In the genomic region with DNA sequence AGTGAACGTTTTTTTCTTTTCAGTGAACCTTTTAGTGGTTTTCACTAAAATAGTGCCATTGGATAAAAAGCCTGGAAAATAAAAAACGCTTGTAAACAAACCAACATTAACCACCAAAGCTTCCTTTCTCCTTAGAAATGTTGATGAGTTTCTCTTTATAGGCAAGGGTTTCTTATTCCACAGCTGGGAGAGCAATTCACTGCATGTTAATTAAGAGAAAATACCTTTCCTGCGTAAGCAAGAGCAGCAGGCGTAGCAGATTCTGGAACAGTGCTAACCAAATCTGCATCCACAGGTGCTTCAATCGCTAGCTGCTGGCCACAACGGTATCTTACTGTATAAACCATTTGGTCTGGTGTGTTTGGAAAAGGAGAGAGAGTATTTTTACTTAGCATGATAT, we compare ENCODE assay signal across 1 cellular context.
TF ChIP-seq lines count a peak whose summit lies in the region.

No MANE protein-coding gene starts in this region.

TF ChIP-seq in WTC11, 78 proteins besides CTCF, POLR2A, EP300 and RAD21 (continued from another document):
- TF ChIP-seq, protein P1, sequence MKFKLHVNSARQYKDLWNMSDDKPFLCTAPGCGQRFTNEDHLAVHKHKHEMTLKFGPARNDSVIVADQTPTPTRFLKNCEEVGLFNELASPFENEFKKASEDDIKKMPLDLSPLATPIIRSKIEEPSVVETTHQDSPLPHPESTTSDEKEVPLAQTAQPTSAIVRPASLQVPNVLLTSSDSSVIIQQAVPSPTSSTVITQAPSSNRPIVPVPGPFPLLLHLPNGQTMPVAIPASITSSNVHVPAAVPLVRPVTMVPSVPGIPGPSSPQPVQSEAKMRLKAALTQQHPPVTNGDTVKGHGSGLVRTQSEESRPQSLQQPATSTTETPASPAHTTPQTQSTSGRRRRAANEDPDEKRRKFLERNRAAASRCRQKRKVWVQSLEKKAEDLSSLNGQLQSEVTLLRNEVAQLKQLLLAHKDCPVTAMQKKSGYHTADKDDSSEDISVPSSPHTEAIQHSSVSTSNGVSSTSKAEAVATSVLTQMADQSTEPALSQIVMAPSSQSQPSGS (CRISPR knock-in tag; IDR thresholded peaks at IDR 0.05; ENCODE audit: borderline replicate concordance, low read depth): no peak
- TF ChIP-seq, protein P2, sequence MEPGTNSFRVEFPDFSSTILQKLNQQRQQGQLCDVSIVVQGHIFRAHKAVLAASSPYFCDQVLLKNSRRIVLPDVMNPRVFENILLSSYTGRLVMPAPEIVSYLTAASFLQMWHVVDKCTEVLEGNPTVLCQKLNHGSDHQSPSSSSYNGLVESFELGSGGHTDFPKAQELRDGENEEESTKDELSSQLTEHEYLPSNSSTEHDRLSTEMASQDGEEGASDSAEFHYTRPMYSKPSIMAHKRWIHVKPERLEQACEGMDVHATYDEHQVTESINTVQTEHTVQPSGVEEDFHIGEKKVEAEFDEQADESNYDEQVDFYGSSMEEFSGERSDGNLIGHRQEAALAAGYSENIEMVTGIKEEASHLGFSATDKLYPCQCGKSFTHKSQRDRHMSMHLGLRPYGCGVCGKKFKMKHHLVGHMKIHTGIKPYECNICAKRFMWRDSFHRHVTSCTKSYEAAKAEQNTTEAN (CRISPR knock-in tag; IDR thresholded peaks at IDR 0.05): no peak
- TF ChIP-seq IRF2 (CRISPR knock-in tag; IDR thresholded peaks at IDR 0.05; ENCODE audit: borderline replicate concordance, low read depth): no peak
- no peak for TF ChIP-seq CREM (CRISPR knock-in tag; IDR thresholded peaks at IDR 0.05)
- TF ChIP-seq TCF7 (CRISPR knock-in tag; IDR thresholded peaks at IDR 0.05; ENCODE audit: low read depth): no peak
- TF ChIP-seq, protein P3, sequence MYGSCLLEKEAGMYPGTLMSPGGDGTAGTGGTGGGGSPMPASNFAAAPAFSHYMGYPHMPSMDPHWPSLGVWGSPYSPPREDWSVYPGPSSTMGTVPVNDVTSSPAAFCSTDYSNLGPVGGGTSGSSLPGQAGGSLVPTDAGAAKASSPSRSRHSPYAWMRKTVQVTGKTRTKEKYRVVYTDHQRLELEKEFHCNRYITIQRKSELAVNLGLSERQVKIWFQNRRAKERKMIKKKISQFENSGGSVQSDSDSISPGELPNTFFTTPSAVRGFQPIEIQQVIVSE (CRISPR knock-in tag; IDR thresholded peaks at IDR 0.05; ENCODE audit: borderline replicate concordance): no peak
- TF ChIP-seq, protein P4, sequence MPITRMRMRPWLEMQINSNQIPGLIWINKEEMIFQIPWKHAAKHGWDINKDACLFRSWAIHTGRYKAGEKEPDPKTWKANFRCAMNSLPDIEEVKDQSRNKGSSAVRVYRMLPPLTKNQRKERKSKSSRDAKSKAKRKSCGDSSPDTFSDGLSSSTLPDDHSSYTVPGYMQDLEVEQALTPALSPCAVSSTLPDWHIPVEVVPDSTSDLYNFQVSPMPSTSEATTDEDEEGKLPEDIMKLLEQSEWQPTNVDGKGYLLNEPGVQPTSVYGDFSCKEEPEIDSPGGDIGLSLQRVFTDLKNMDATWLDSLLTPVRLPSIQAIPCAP (CRISPR knock-in tag; IDR thresholded peaks at IDR 0.05): no peak
